ENCODE assay signal across 32 cellular contexts in genomic region chr17:74898376-74898946, GRCh38. TPM values are rescaled to one million over a fixed set of nuclear protein-coding genes. Genes with fewer than 3 reads are reported as not detected.
DNase-seq lines count a peak whose midpoint lies in the region; ATAC-seq, FAIRE-seq and TF ChIP-seq lines count a peak whose summit lies in the region.
"Had no signal": no experiment of that assay in that cellular context is flagged by ENCODE, and none has a peak within 500 bp of the region (broad histone marks: within the 10 kb centered on the region; RNA-seq: fewer than 3 reads in every experiment).

No MANE protein-coding gene starts in this region.

- no peak overlapping the region for H2BK20ac ChIP-seq in H1 (ENCODE audit: low read length)

- DNase-seq in NCI-H69 (lab: John Stamatoyannopoulos, UW) (peak; percentile 30), H1 (ENCODE audit: low read depth in 1 of 2, low spot score in 2 of 2) (no peak), islet precursor cell (peak; percentile 52), NCI-H524 treated with DMSO at 0.1 percent for 48 hours (lab: John Stamatoyannopoulos, UW) (no peak), GM12892 (ENCODE audit: insufficient read length) (no peak)
- DNase-seq: ACHN; BE2C; Calu3; CD8-positive, alpha-beta memory T cell; DMS79 treated with DMSO at 0.1 percent for 48 hours; GF-D8; KBM-7; MV-4-11; NCI-H1105; NCI-H146; NCI-H1930; NCI-H446; NCI-H526; SIG-M5 had no signal

- POLR2A ChIA-PET in H1 (lab: Charles Lee; ENCODE audit: partially characterized antibody): interaction anchor here (2.3 kb wide), 1 partner anchor 25 kb away, joined by 8 read pairs; the partner anchor contains the start of gene FDXR

- H2BK120ac ChIP-seq in H1 (replicated peaks; ENCODE audit: low read depth, low read length): no peak overlapping the region

- no peak overlapping the region for H3K23ac ChIP-seq in H1 (ENCODE audit: insufficient read length)

- H3K14ac ChIP-seq in H1 (ENCODE audit: insufficient read length): no peak overlapping the region

- no peaks in the 10 kb centered on the region for H3K79me2 ChIP-seq in H1 (ENCODE audit: control insufficient read depth in 1 of 2, insufficient read depth in 2 of 2, low read length in 2 of 2)

- TF ChIP-seq CTCF in H1 (IDR thresholded peaks at IDR 0.05; ENCODE audit: control extremely low read depth in 1 of 3, insufficient read depth in 1 of 3, low read depth in 1 of 3, low read length in 3 of 3) (no peak), gastroesophageal sphincter (IDR thresholded peaks at IDR 0.05) (no peak)

- H3K4ac ChIP-seq in H1 (replicated peaks; ENCODE audit: insufficient read length, low read depth, low read length): no peak overlapping the region

- TF ChIP-seq EP300 in H1 (IDR thresholded peaks at IDR 0.05; ENCODE audit: borderline replicate concordance in 1 of 2, low read depth in 2 of 2, low read length in 2 of 2) (no peak), gastroesophageal sphincter (IDR thresholded peaks at IDR 0.05) (no peak)

- H3K4me1 ChIP-seq in H1 (replicated peaks in 1 of 4; ENCODE audit: control insufficient read depth in 3 of 4, insufficient read depth in 4 of 4, low read length in 3 of 4): peaks cover 0 to 6% (median 2%) of the 10 kb centered on the region in 4 experiments; a peak in 3 of 7 replicates
- peaks cover 0 to 6% (median 3%) of the 10 kb centered on the region in 3 donors for H3K4me1 ChIP-seq in gastroesophageal sphincter
- H3K4me1 ChIP-seq: BE2C had no signal

- no peak overlapping the region for H3K9ac ChIP-seq in H1 (replicated peaks in 1 of 4; ENCODE audit: extremely low read depth in 1 of 4, low read depth in 3 of 4, low read length in 3 of 4)

- no peaks in the 10 kb centered on the region for H3K36me3 ChIP-seq in H1 (ENCODE audit: control insufficient read depth in 2 of 4, insufficient read depth in 4 of 4, low read length in 3 of 4)
- H3K36me3 ChIP-seq in gastroesophageal sphincter: no peaks in the 10 kb centered on the region
- H3K36me3 ChIP-seq: BE2C had no signal

- H3K4me2 ChIP-seq in H1 (ENCODE audit: insufficient read depth in 1 of 2, low read depth in 2 of 2, low read length in 2 of 2): no peak overlapping the region

- H3K23me2 ChIP-seq in H1 (ENCODE audit: low read depth, low read length): peaks cover 5% of the 10 kb centered on the region

- H4K5ac ChIP-seq in H1 (ENCODE audit: insufficient read length, low read depth, low read length): no peak overlapping the region

- no peaks in the 10 kb centered on the region for H3K79me1 ChIP-seq in H1 (ENCODE audit: low read depth, low read length)

- no peak overlapping the region for H3K4me3 ChIP-seq in H1 (ENCODE audit: extremely low read depth in 1 of 4, insufficient read depth in 2 of 4, low read depth in 3 of 4, low read length in 4 of 4)
- no peak overlapping the region for H3K4me3 ChIP-seq in gastroesophageal sphincter
- H3K4me3 ChIP-seq: SK-N-MC had no signal

- no peak overlapping the region for H2BK5ac ChIP-seq in H1 (ENCODE audit: low read depth, low read length)

- no peak overlapping the region for H2AK5ac ChIP-seq in H1 (ENCODE audit: low read depth, low read length)

- no peak for FAIRE-seq in H1 (lab: Jason Lieb, UNC)
- FAIRE-seq in GM12892 (lab: Jason Lieb, UNC): no peak
- FAIRE-seq: GM12891, GM19239 had no signal

- CTCF ChIA-PET in H1 (lab: Charles Lee; ENCODE audit: partially characterized antibody): interaction anchor here (0.6 to 2.3 kb wide), 4 partner anchors 15 to 64 kb away, joined by 3 to 7 read pairs (median 4); no protein-coding TSS in a partner anchor

- TF ChIP-seq RAD21 in H1 (IDR thresholded peaks at IDR 0.05 in 1 of 2, conservative IDR thresholded peaks at IDR 0.05 in 1 of 2; ENCODE audit: low read depth in 2 of 2, low read length in 2 of 2): no peak

- H3K56ac ChIP-seq in H1 (replicated peaks; ENCODE audit: insufficient read length, low read depth, low read length): no peak overlapping the region

- WGBS in H1 (ENCODE audit: extremely low coverage in 1 of 2, insufficient coverage in 1 of 2, insufficient read length in 1 of 2, insufficient replicate concordance in 2 of 2, low coverage in 1 of 2, low lambda C conversion rate in 2 of 2, missing lambda C conversion rate in 1 of 2), 2 experiments: 81% methylated on average over 9 of the region's 11 CpGs; no CpG with 5 or more reads in 1 of the 2 experiments
- WGBS in gastroesophageal sphincter (ENCODE audit: low coverage in 1 of 2), 2 donors: 45 to 100% methylated on average over 2 of the region's 11 CpGs

- H3K27ac ChIP-seq in H1 (ENCODE audit: low read depth, low read length) (no peak overlapping the region), gastroesophageal sphincter (no peak overlapping the region)
- H3K27ac ChIP-seq: HL-60, RWPE1, SK-N-MC had no signal

- TF ChIP-seq POLR2A in H1 (IDR thresholded peaks at IDR 0.05; ENCODE audit: control extremely low read depth in 1 of 2, low read depth in 2 of 2, low read length in 2 of 2): no peak
- TF ChIP-seq POLR2A in gastroesophageal sphincter (IDR thresholded peaks at IDR 0.05): no peak
- TF ChIP-seq POLR2A in GM12892 (IDR thresholded peaks at IDR 0.05; ENCODE audit: low read depth, low read length): no peak

- H4K91ac ChIP-seq in H1 (replicated peaks; ENCODE audit: insufficient read length, low read length): no peak overlapping the region

- H4K8ac ChIP-seq in H1 (ENCODE audit: extremely low read depth, insufficient read depth, low read length): no peak overlapping the region

- H2AFZ ChIP-seq in H1 (ENCODE audit: low read length): no peak overlapping the region

- H4K20me1 ChIP-seq in H1 (replicated peaks in 1 of 2; ENCODE audit: control insufficient read depth in 1 of 2, insufficient read depth in 2 of 2, low read length in 2 of 2): no peaks in the 10 kb centered on the region

- no peak overlapping the region for H3K18ac ChIP-seq in H1 (ENCODE audit: extremely low read depth, low read length)

- H2BK15ac ChIP-seq in H1 (ENCODE audit: low read length): no peak overlapping the region

- ATAC-seq in HG03025 (IDR thresholded peaks at IDR 0.05; ENCODE audit: low FRiP score, unreplicated experiment): no peak
- no peak for ATAC-seq in gastroesophageal sphincter
- ATAC-seq: HCT116 had no signal

- H3K27me3 ChIP-seq in H1 (replicated peaks in 1 of 4; ENCODE audit: control insufficient read depth in 3 of 4, extremely low read depth in 1 of 4, insufficient read depth in 3 of 4, low read length in 3 of 4) (peaks cover 5 to 32% (median 22%) of the 10 kb centered on the region in 4 experiments), gastroesophageal sphincter (peaks cover 63% of the 10 kb centered on the region)

- H3K9me3 ChIP-seq in H1 (ENCODE audit: insufficient read depth in 2 of 2, low read depth in 1 of 2, low read length in 1 of 2): no peaks in the 10 kb centered on the region
- no peaks in the 10 kb centered on the region for H3K9me3 ChIP-seq in gastroesophageal sphincter
- H3K9me3 ChIP-seq: BE2C had no signal

- no peak overlapping the region for H2BK12ac ChIP-seq in H1 (ENCODE audit: low read depth, low read length)

RNA-seq across cellular contexts. Expression of gene FADS6, which starts 5.0 kb away (rescaled TPM):
- total RNA-seq in H1 (2021; fragmentation: NEBNext Ultra II Directional; extraction: Animal tissue kit (Norgen Biotek cat#: 25700)): 0.56 and 0.80 TPM in 2 replicates
- 2.5 and 2.6 TPM in 2 replicates for polyA plus RNA-seq in H1 (2011; rRNA removed)
- 2.2 TPM for polyA plus RNA-seq in H1 (2011; cell fraction: cytosol; rRNA removed)
- polyA plus RNA-seq in H1 (2011; cell fraction: nucleus; rRNA removed): 2.2 TPM
- polyA plus RNA-seq in H1 (2012, experiment 1 of 2): 0.79 to 2.0 TPM (median 1.4 TPM) in 4 replicates
- 0.67 TPM for polyA plus RNA-seq in H1 (2012, experiment 2 of 2)
- polyA plus RNA-seq in H1 (2013, experiment 1 of 2): 0.67 TPM
- polyA plus RNA-seq in H1 (2013, experiment 2 of 2): 0.52 TPM
- 1.6 and 2.1 TPM in 2 replicates for polyA minus RNA-seq in H1 (2011; rRNA and poly(A)+ RNA removed)
- polyA minus RNA-seq in H1 (2011; cell fraction: cytosol; rRNA and poly(A)+ RNA removed): 1.8 TPM
- polyA minus RNA-seq in H1 (2011; cell fraction: nucleus; rRNA and poly(A)+ RNA removed): 0.80 TPM
- under 1 TPM in 1 of 4 donors, not detected in 3; 0.37 TPM for total RNA-seq in gastroesophageal sphincter
- polyA plus RNA-seq in GM12892 (2012; ENCODE audit: missing spikeins): not detected
- total RNA-seq: Calu3; CD8-positive, alpha-beta memory T cell; H4; HT-29; LHCN-M2; MCF 10A had no signal
- polyA plus RNA-seq: CD14-positive monocyte; CD8-positive, alpha-beta memory T cell had no signal

RNA-seq across cellular contexts. Expression of gene USH1G, which starts 24.6 kb away (rescaled TPM):
- total RNA-seq in H1 (2021; fragmentation: NEBNext Ultra II Directional; extraction: Animal tissue kit (Norgen Biotek cat#: 25700)): 1.6 and 1.7 TPM in 2 replicates
- polyA plus RNA-seq in H1 (2011; rRNA removed): 4.3 and 5.0 TPM in 2 replicates
- polyA plus RNA-seq in H1 (2011; cell fraction: cytosol; rRNA removed): 3.5 TPM
- polyA plus RNA-seq in H1 (2011; cell fraction: nucleus; rRNA removed): 3.5 TPM
- 1.3 to 2.8 TPM (median 2.0 TPM) in 4 replicates for polyA plus RNA-seq in H1 (2012, experiment 1 of 2)
- polyA plus RNA-seq in H1 (2012, experiment 2 of 2): 1.9 TPM
- polyA plus RNA-seq in H1 (2013, experiment 1 of 2): 0.61 TPM
- 0.70 TPM for polyA plus RNA-seq in H1 (2013, experiment 2 of 2)
- 5.1 and 8.8 TPM in 2 replicates for polyA minus RNA-seq in H1 (2011; rRNA and poly(A)+ RNA removed)
- 3.7 TPM for polyA minus RNA-seq in H1 (2011; cell fraction: cytosol; rRNA and poly(A)+ RNA removed)
- 4.2 TPM for polyA minus RNA-seq in H1 (2011; cell fraction: nucleus; rRNA and poly(A)+ RNA removed)
- total RNA-seq in gastroesophageal sphincter: not detected
- polyA plus RNA-seq in GM12892 (2012; ENCODE audit: missing spikeins): not detected
- total RNA-seq: Calu3; CD8-positive, alpha-beta memory T cell; HT-29; LHCN-M2; MCF 10A had no signal
- polyA plus RNA-seq: CD14-positive monocyte; CD8-positive, alpha-beta memory T cell had no signal

RNA-seq across cellular contexts. Expression of gene OTOP2, which starts 25.6 kb away (rescaled TPM):
- not detected in 2 replicates for total RNA-seq in H1 (2021; fragmentation: NEBNext Ultra II Directional; extraction: Animal tissue kit (Norgen Biotek cat#: 25700))
- polyA plus RNA-seq in H1 (2011; rRNA removed): 0.23 and 0.27 TPM in 2 replicates
- 0.23 TPM for polyA plus RNA-seq in H1 (2011; cell fraction: cytosol; rRNA removed)
- polyA plus RNA-seq in H1 (2011; cell fraction: nucleus; rRNA removed): 0.37 TPM
- polyA plus RNA-seq in H1 (2012, experiment 1 of 2): 0.11 to 0.18 TPM (median 0.16 TPM) in 3 of 4 replicates, not detected in the other
- polyA plus RNA-seq in H1 (2012, experiment 2 of 2): not detected
- polyA plus RNA-seq in H1 (2013, experiment 1 of 2): not detected
- polyA plus RNA-seq in H1 (2013, experiment 2 of 2): 0.06 TPM
- not detected in 2 replicates for polyA minus RNA-seq in H1 (2011; rRNA and poly(A)+ RNA removed)
- polyA minus RNA-seq in H1 (2011; cell fraction: cytosol; rRNA and poly(A)+ RNA removed): not detected
- not detected for polyA minus RNA-seq in H1 (2011; cell fraction: nucleus; rRNA and poly(A)+ RNA removed)
- not detected for total RNA-seq in gastroesophageal sphincter
- not detected for polyA plus RNA-seq in GM12892 (2012; ENCODE audit: missing spikeins)
- total RNA-seq: Calu3; CD8-positive, alpha-beta memory T cell; H4; HT-29; LHCN-M2; MCF 10A had no signal
- polyA plus RNA-seq: CD14-positive monocyte; CD8-positive, alpha-beta memory T cell had no signal

RNA-seq across cellular contexts. Expression of gene FDXR, which starts 25.7 kb away (rescaled TPM):
- total RNA-seq in H1 (2021; fragmentation: NEBNext Ultra II Directional; extraction: Animal tissue kit (Norgen Biotek cat#: 25700)): 24.2 and 25.6 TPM in 2 replicates
- 31.4 and 44.0 TPM in 2 replicates for polyA plus RNA-seq in H1 (2011; rRNA removed)
- polyA plus RNA-seq in H1 (2011; cell fraction: cytosol; rRNA removed): 52.5 TPM
- polyA plus RNA-seq in H1 (2011; cell fraction: nucleus; rRNA removed): 67.0 TPM
- polyA plus RNA-seq in H1 (2012, experiment 1 of 2): 20.6 to 42.6 TPM (median 37.8 TPM) in 4 replicates
- polyA plus RNA-seq in H1 (2012, experiment 2 of 2): 33.2 TPM
- polyA plus RNA-seq in H1 (2013, experiment 1 of 2): 13.2 TPM
- polyA plus RNA-seq in H1 (2013, experiment 2 of 2): 13.1 TPM
- polyA minus RNA-seq in H1 (2011; rRNA and poly(A)+ RNA removed): 10.8 and 11.3 TPM in 2 replicates
- 20.4 TPM for polyA minus RNA-seq in H1 (2011; cell fraction: cytosol; rRNA and poly(A)+ RNA removed)
- polyA minus RNA-seq in H1 (2011; cell fraction: nucleus; rRNA and poly(A)+ RNA removed): 25.0 TPM
- total RNA-seq in gastroesophageal sphincter: 1 to 10 TPM; 3.6 to 7.8 (median 4.6) TPM
- 18.4 TPM for polyA plus RNA-seq in GM12892 (2012; ENCODE audit: missing spikeins)

RNA-seq across cellular contexts. Expression of gene OTOP3, which starts 37.2 kb away (rescaled TPM):
- total RNA-seq in H1 (2021; fragmentation: NEBNext Ultra II Directional; extraction: Animal tissue kit (Norgen Biotek cat#: 25700)): not detected in 2 replicates
- polyA plus RNA-seq in H1 (2011; rRNA removed): 0.05 and 0.09 TPM in 2 replicates
- 0.04 TPM for polyA plus RNA-seq in H1 (2011; cell fraction: cytosol; rRNA removed)
- polyA plus RNA-seq in H1 (2011; cell fraction: nucleus; rRNA removed): not detected
- not detected in 4 replicates for polyA plus RNA-seq in H1 (2012, experiment 1 of 2)
- not detected for polyA plus RNA-seq in H1 (2012, experiment 2 of 2)
- 0.02 TPM for polyA plus RNA-seq in H1 (2013, experiment 1 of 2)
- not detected for polyA plus RNA-seq in H1 (2013, experiment 2 of 2)
- polyA minus RNA-seq in H1 (2011; rRNA and poly(A)+ RNA removed): not detected in 2 replicates
- not detected for polyA minus RNA-seq in H1 (2011; cell fraction: cytosol; rRNA and poly(A)+ RNA removed)
- not detected for polyA minus RNA-seq in H1 (2011; cell fraction: nucleus; rRNA and poly(A)+ RNA removed)
- total RNA-seq in gastroesophageal sphincter: under 1 TPM in 2 of 4 donors, not detected in 2; 0.31 to 0.82 TPM
- polyA plus RNA-seq in GM12892 (2012; ENCODE audit: missing spikeins): not detected
- total RNA-seq: Calu3; CD8-positive, alpha-beta memory T cell; H4; HT-29; LHCN-M2; MCF 10A had no signal
- polyA plus RNA-seq: CD14-positive monocyte; CD8-positive, alpha-beta memory T cell had no signal

Comparison
In these comparisons a context has a peak if more than half of its experiments do, and no peak if none do; other contexts are left out.
1. DNase-seq: peak in NCI-H69 (single experiment) and islet precursor cell (single experiment); none in H1 (0 of 2), NCI-H524 treated with DMSO at 0.1 percent for 48 hours (single experiment) and GM12892 (single experiment).